Comparison of ENCODE assay signal across 8 cellular contexts in genomic region chr11:19660076-19660475, GRCh38. TPM values are rescaled to one million over a fixed set of nuclear protein-coding genes. Genes with fewer than 3 reads are reported as not detected.
DNase-seq lines count a peak whose midpoint lies in the region; ATAC-seq, FAIRE-seq and TF ChIP-seq lines count a peak whose summit lies in the region.

No MANE protein-coding gene starts in this region.

- peak overlapping the region; percentile 38 for H3K4me2 ChIP-seq in keratinocyte (ENCODE audit: control insufficient read depth, extremely low read depth, insufficient read depth, low read depth, low read length)

- no peak overlapping the region for H3K9ac ChIP-seq in keratinocyte (ENCODE audit: control insufficient read depth, extremely low read depth, insufficient read depth, low read length)

- peak; percentile 81 for FAIRE-seq in keratinocyte (lab: Jason Lieb, UNC)

- no peak overlapping the region for H2AFZ ChIP-seq in keratinocyte (ENCODE audit: control insufficient read depth, low read length)

- intact Hi-C loops in dorsolateral prefrontal cortex (cut with DNase I) = no loop called here

- no peaks in the 10 kb centered on the region for H3K9me1 ChIP-seq in keratinocyte (ENCODE audit: control insufficient read depth, extremely low read depth, insufficient read depth, low read length)

- H3K79me2 ChIP-seq in keratinocyte (ENCODE audit: control insufficient read depth, insufficient read depth, low read length) = no peaks in the 10 kb centered on the region

- no peaks in the 10 kb centered on the region for H4K20me1 ChIP-seq in keratinocyte (ENCODE audit: control insufficient read depth, extremely low read depth, insufficient read depth, low read length)

- no peaks in the 10 kb centered on the region for H3K36me3 ChIP-seq in keratinocyte (ENCODE audit: control insufficient read depth in 2 of 2, extremely low read depth in 1 of 2, insufficient read depth in 2 of 2, low read length in 2 of 2)

- peaks cover 14% of the 10 kb centered on the region for H3K4me1 ChIP-seq in keratinocyte (ENCODE audit: control insufficient read depth, extremely low read depth, insufficient read depth, low read length)

- dilution Hi-C loops in keratinocyte (cut with MboI; ENCODE audit: extremely low pct_ligation_motif_present, low sequenced_read_pairs) = no loop called here

- H3K4me3 ChIP-seq in keratinocyte (ENCODE audit: control insufficient read depth in 2 of 3, extremely low read depth in 1 of 3, insufficient read depth in 2 of 3, low read depth in 1 of 3, low read length in 3 of 3) = no peak overlapping the region
- no peak overlapping the region for H3K4me3 ChIP-seq in dorsolateral prefrontal cortex

- DNase-seq in Caki2 (ENCODE audit: low read depth) = peak; percentile 74
- peak; percentile 62 for DNase-seq in keratinocyte (ENCODE audit: low read depth, low spot score)
- DNase-seq in inferior parietal cortex (ENCODE audit: extremely low spot score) = no peak
- DNase-seq in NCI-H2081 treated with DMSO at 0.1 percent for 48 hours (lab: John Stamatoyannopoulos, UW) = no peak
- no peak for DNase-seq in dorsolateral prefrontal cortex

- TF ChIP-seq CTCF in keratinocyte (optimal IDR thresholded peaks at IDR 0.05 in 1 of 3, IDR thresholded peaks at IDR 0.05 in 1 of 3, conservative IDR thresholded peaks at IDR 0.05 in 1 of 3; ENCODE audit: extremely low read depth in 1 of 3, insufficient read depth in 2 of 3, low read length in 3 of 3) (no peak), dorsolateral prefrontal cortex (IDR thresholded peaks at IDR 0.05 in 54 of 56, conservative IDR thresholded peaks at IDR 0.05 in 2 of 56; ENCODE audit: low read depth in 1 of 56, partially characterized antibody in 56 of 56) (no peak)

- in situ Hi-C loops in Caki2 (cut with HindIII; ENCODE audit: low pct_unique_long_range_greater_than_20kb, low sequenced_read_pairs) = no loop called here

- no peaks in the 10 kb centered on the region for H3K9me3 ChIP-seq in keratinocyte (ENCODE audit: control insufficient read depth, low read depth, low read length)

- H3K27me3 ChIP-seq in keratinocyte (ENCODE audit: control insufficient read depth, extremely low read depth, insufficient read depth, low read length) = no peaks in the 10 kb centered on the region
- H3K27me3 ChIP-seq in dorsolateral prefrontal cortex = no peaks in the 10 kb centered on the region

- no peak overlapping the region for H3K27ac ChIP-seq in keratinocyte (ENCODE audit: control insufficient read depth, insufficient read depth, low read length)
- no peak overlapping the region for H3K27ac ChIP-seq in dorsolateral prefrontal cortex

- peak; percentile 99 for ATAC-seq in GM19035 (IDR thresholded peaks at IDR 0.05; ENCODE audit: unreplicated experiment)
- ATAC-seq in HG03060 (IDR thresholded peaks at IDR 0.05; ENCODE audit: low read depth, unreplicated experiment) = peak; percentile 99
- peak; percentile 79 for ATAC-seq in SK-N-SH treated with all-trans-retinoic acid at 6 μM for 48 hours

TF ChIP-seq in SK-N-SH treated with all-trans-retinoic acid at 6 μM for 48 hours, 23 proteins besides CTCF, POLR2A, EP300 and RAD21:
- TF ChIP-seq TOX (CRISPR knock-in tag; IDR thresholded peaks at IDR 0.05; ENCODE audit: borderline replicate concordance) = no peak
- no peak for TF ChIP-seq PPARA (CRISPR knock-in tag; IDR thresholded peaks at IDR 0.05; ENCODE audit: borderline replicate concordance)
- no peak for TF ChIP-seq ZFP30 (CRISPR knock-in tag; IDR thresholded peaks at IDR 0.05)
- TF ChIP-seq TCF4 (CRISPR knock-in tag; IDR thresholded peaks at IDR 0.05; ENCODE audit: borderline replicate concordance) = no peak
- TF ChIP-seq CREB5 (CRISPR knock-in tag; IDR thresholded peaks at IDR 0.05; ENCODE audit: low read depth) = no peak
- no peak for TF ChIP-seq ARNTL (CRISPR knock-in tag; IDR thresholded peaks at IDR 0.05; ENCODE audit: borderline replicate concordance, low read depth)
- TF ChIP-seq GLIS3 (CRISPR knock-in tag; IDR thresholded peaks at IDR 0.05) = no peak
- no peak for TF ChIP-seq CSRNP3 (CRISPR knock-in tag; IDR thresholded peaks at IDR 0.05)
- TF ChIP-seq ZNF565 (CRISPR knock-in tag; conservative IDR thresholded peaks at IDR 0.05; ENCODE audit: low read depth) = no peak
- TF ChIP-seq OSR1 (CRISPR knock-in tag; IDR thresholded peaks at IDR 0.05) = no peak
- no peak for TF ChIP-seq PATZ1 (CRISPR knock-in tag; IDR thresholded peaks at IDR 0.05; ENCODE audit: borderline replicate concordance)
- no peak for TF ChIP-seq ESRRG (CRISPR knock-in tag; IDR thresholded peaks at IDR 0.05)
- no peak for TF ChIP-seq ZNF8 (CRISPR knock-in tag; IDR thresholded peaks at IDR 0.05)
- TF ChIP-seq TSHZ2 (CRISPR knock-in tag; IDR thresholded peaks at IDR 0.05) = no peak
- TF ChIP-seq ISL1 (CRISPR knock-in tag; IDR thresholded peaks at IDR 0.05) = no peak
- TF ChIP-seq CSDC2 (CRISPR knock-in tag; IDR thresholded peaks at IDR 0.05) = no peak

RNA-seq across cellular contexts. Expression of gene NAV2, which starts 52.6 kb away (rescaled TPM):
- total RNA-seq in Caki2 (2014; rRNA removed; shearing (Covaris generic); ENCODE audit: low replicate concordance) = 6.9 and 32.9 TPM in 2 replicates
- polyA plus RNA-seq in keratinocyte = 4.0 to 8.7 TPM (median 7.5 TPM) in 3 replicates
- polyA plus RNA-seq in keratinocyte (2011; ENCODE audit: low read depth) = 4.6 TPM
- 3.4 and 4.5 TPM in 2 replicates for polyA plus RNA-seq in keratinocyte (2011; cell fraction: cytosol; rRNA removed)
- polyA plus RNA-seq in keratinocyte (2011; cell fraction: nucleus; rRNA removed) = 15.0 and 17.8 TPM in 2 replicates
- 5.7 and 7.0 TPM in 2 replicates for polyA plus RNA-seq in keratinocyte (2012; ENCODE audit: low replicate concordance)
- 15.8 to 39.2 TPM (median 26.1 TPM) in 3 replicates for polyA minus RNA-seq in keratinocyte
- polyA minus RNA-seq in keratinocyte (2011; cell fraction: cytosol; rRNA and poly(A)+ RNA removed) = 4.8 TPM
- 20.9 and 44.0 TPM in 2 replicates for polyA minus RNA-seq in keratinocyte (2011; cell fraction: nucleus; rRNA and poly(A)+ RNA removed)
- total RNA-seq in dorsolateral prefrontal cortex = 100 to 1,000 TPM in 5 of 120 experiments, 10 to 100 TPM in 115; 43.9 to 157 (median 68.6) TPM

Comparison
In these comparisons a context has a peak if more than half of its experiments do, and no peak if none do; other contexts are left out.
1. DNase-seq: peak in Caki2 (single experiment) and keratinocyte (single experiment); none in inferior parietal cortex (single experiment), NCI-H2081 treated with DMSO at 0.1 percent for 48 hours (single experiment) and dorsolateral prefrontal cortex (0 of 10).
2. Peak in every context shown above with its lines, with median percentiles within 50 percentile points of each other: ATAC-seq.